In genomic region chr5:73268826-73269225, GRCh38 we compare ENCODE assay signal across 17 cellular contexts.
DNase-seq lines count a peak whose midpoint lies in the region; ATAC-seq, FAIRE-seq and TF ChIP-seq lines count a peak whose summit lies in the region.
"Had no signal": no experiment of that assay in that cellular context is flagged by ENCODE, and none has a peak within 500 bp of the region (broad histone marks: within the 10 kb centered on the region; RNA-seq: fewer than 3 reads in every experiment).

No MANE protein-coding gene starts in this region.

- no peak overlapping the region for H3K4me3 Mint-ChIP-seq in MCF 10A (ENCODE audit: unreplicated experiment)
- no peak overlapping the region for H3K4me3 Mint-ChIP-seq in astrocyte (ENCODE audit: unreplicated experiment)
- H3K4me3 Mint-ChIP-seq: CD14-positive monocyte; CD8-positive, alpha-beta memory T cell; GM23338 had no signal

- no peak overlapping the region for H3K27ac Mint-ChIP-seq in MCF 10A (ENCODE audit: low read depth, unreplicated experiment)
- no peak overlapping the region for H3K27ac Mint-ChIP-seq in astrocyte (ENCODE audit: unreplicated experiment)
- H3K27ac Mint-ChIP-seq: CD14-positive monocyte; CD8-positive, alpha-beta memory T cell; GM23338 had no signal

- H3K4me2 ChIP-seq in mammary epithelial cell (ENCODE audit: insufficient read depth, low read depth, low read length), result no peak overlapping the region
- H3K4me2 ChIP-seq in astrocyte (ENCODE audit: low read length), result no peak overlapping the region
- H3K4me2 ChIP-seq: GM23338 had no signal

- DNase-seq in mammary epithelial cell (peak; percentile 51), MCF 10A (ENCODE audit: unreplicated experiment) (no peak), astrocyte (ENCODE audit: low read depth) (no peak), lower lobe of right lung (no peak), NCI-H2107 treated with DMSO at 0.1 percent for 48 hours (lab: John Stamatoyannopoulos, UW; ENCODE audit: unreplicated experiment) (no peak), sigmoid colon (no peak), posterior vena cava (ENCODE audit: low spot score) (no peak)
- DNase-seq: Caco-2; CD8-positive, alpha-beta memory T cell; DND-41; GF-D8 had no signal

- H3K79me2 ChIP-seq in mammary epithelial cell (ENCODE audit: insufficient read depth, low read length) (no peaks in the 10 kb centered on the region), astrocyte (ENCODE audit: insufficient read depth, low read length) (no peaks in the 10 kb centered on the region)

- no TSS peak for BruUV-seq in mammary epithelial cell (replicated peaks; lab: Mats Ljungman, UMichigan)
- BruUV-seq in MCF 10A (replicated peaks; lab: Mats Ljungman, UMichigan), result no TSS peak

- peak; percentile 45 for FAIRE-seq in astrocyte (lab: Jason Lieb, UNC)
- FAIRE-seq: HepG2 had no signal

- H3K27ac ChIP-seq in mammary epithelial cell (ENCODE audit: insufficient read depth, low read depth, low read length) (no peak overlapping the region), astrocyte (ENCODE audit: low read depth, low read length) (no peak overlapping the region), lower lobe of right lung (no peak overlapping the region), sigmoid colon (no peak overlapping the region)
- H3K27ac ChIP-seq: 22Rv1 had no signal

- no peak overlapping the region for H3K9ac ChIP-seq in mammary epithelial cell (ENCODE audit: insufficient read depth, low read length)
- no peak overlapping the region for H3K9ac ChIP-seq in astrocyte (ENCODE audit: low read length)

- H3K36me3 Mint-ChIP-seq in MCF 10A (ENCODE audit: insufficient read depth, unreplicated experiment), result no peaks in the 10 kb centered on the region
- no peaks in the 10 kb centered on the region for H3K36me3 Mint-ChIP-seq in astrocyte (ENCODE audit: low read depth, unreplicated experiment)
- H3K36me3 Mint-ChIP-seq: CD14-positive monocyte; CD8-positive, alpha-beta memory T cell had no signal

- H3K27me3 Mint-ChIP-seq in MCF 10A (ENCODE audit: insufficient read depth, unreplicated experiment) (no peaks in the 10 kb centered on the region), astrocyte (ENCODE audit: low read depth, unreplicated experiment) (peaks cover 47% of the 10 kb centered on the region)

- intact Hi-C loops in mammary epithelial cell (cut with micrococcal nuclease) (no loop called here), MCF 10A (cut with micrococcal nuclease) (no loop called here), lower lobe of right lung (cut with DNase I) (no loop called here), sigmoid colon (cut with DNase I) (no loop called here), posterior vena cava (cut with DNase I) (no loop called here)

- no peaks in the 10 kb centered on the region for H3K36me3 ChIP-seq in mammary epithelial cell (ENCODE audit: insufficient read depth, low read length)
- H3K36me3 ChIP-seq in astrocyte (ENCODE audit: insufficient read depth, low read length), result no peaks in the 10 kb centered on the region
- no peaks in the 10 kb centered on the region for H3K36me3 ChIP-seq in lower lobe of right lung
- no peaks in the 10 kb centered on the region for H3K36me3 ChIP-seq in sigmoid colon
- H3K36me3 ChIP-seq: HAP-1 had no signal

- H3K9me3 ChIP-seq in mammary epithelial cell (replicated peaks; ENCODE audit: insufficient read depth, low read length) (no peaks in the 10 kb centered on the region), astrocyte (ENCODE audit: insufficient read depth, low read depth, low read length) (no peaks in the 10 kb centered on the region), lower lobe of right lung (no peaks in the 10 kb centered on the region), sigmoid colon (no peaks in the 10 kb centered on the region)
- H3K9me3 ChIP-seq: Caco-2, HAP-1 had no signal

- H3K4me1 ChIP-seq in mammary epithelial cell (ENCODE audit: insufficient read depth, low read length) (peaks cover 13% of the 10 kb centered on the region), astrocyte (ENCODE audit: insufficient read depth, low read length) (peaks cover 19% of the 10 kb centered on the region), lower lobe of right lung (no peaks in the 10 kb centered on the region), sigmoid colon (peaks cover 0 to 15% (median 8%) of the 10 kb centered on the region in 4 donors)

- peak; percentile 34 for ATAC-seq in esophagus mucosa
- no peak for ATAC-seq in lower lobe of right lung
- ATAC-seq: GM23338, HepG2 had no signal

- in situ Hi-C loops in mammary epithelial cell (cut with MboI; ENCODE audit: low sequenced_read_pairs in 2 of 2), result no loop called here

- H3K27me3 ChIP-seq in mammary epithelial cell (ENCODE audit: insufficient read depth, low read length) (no peaks in the 10 kb centered on the region), astrocyte (ENCODE audit: insufficient read depth, low read length) (peaks cover 4% of the 10 kb centered on the region), lower lobe of right lung (ENCODE audit: low read depth) (peaks cover 6% of the 10 kb centered on the region), sigmoid colon (peaks cover 0 to 4% (median 0%) of the 10 kb centered on the region in 3 donors)

- no peak for TF ChIP-seq CTCF in mammary epithelial cell (conservative IDR thresholded peaks at IDR 0.05 in 1 of 2, IDR thresholded peaks at IDR 0.05 in 1 of 2; ENCODE audit: extremely low read depth in 1 of 2, insufficient read depth in 1 of 2, low read depth in 1 of 2, low read length in 2 of 2)
- no peak for TF ChIP-seq CTCF in MCF 10A (IDR thresholded peaks at IDR 0.05; ENCODE audit: unreplicated experiment)
- TF ChIP-seq CTCF in astrocyte (IDR thresholded peaks at IDR 0.05; ENCODE audit: insufficient read depth, low read depth, low read length), result no peak
- TF ChIP-seq CTCF in lower lobe of right lung (IDR thresholded peaks at IDR 0.05), result no peak
- no peak for TF ChIP-seq CTCF in sigmoid colon (IDR thresholded peaks at IDR 0.05)

- H3K4me3 ChIP-seq in mammary epithelial cell (replicated peaks in 1 of 3; ENCODE audit: insufficient read depth in 1 of 3, low read depth in 2 of 3, low read length in 3 of 3) (no peak overlapping the region), astrocyte (ENCODE audit: insufficient read depth, low read depth, low read length) (no peak overlapping the region), lower lobe of right lung (no peak overlapping the region), sigmoid colon (no peak overlapping the region)
- H3K4me3 ChIP-seq: GM23338, HAP-1 had no signal

- WGBS in mammary epithelial cell (ENCODE audit: low coverage, missing lambda C conversion rate), result 82% methylated on average over 2 of the region's 2 CpGs
- WGBS in sigmoid colon, 2 donors, result 94 to 96% methylated on average over 2 of the region's 2 CpGs

- no peak for TF ChIP-seq POLR2A in sigmoid colon (IDR thresholded peaks at IDR 0.05)

- dilution Hi-C loops in mammary epithelial cell (cut with HindIII; ENCODE audit: low sequenced_read_pairs), result no loop called here

- TF ChIP-seq EP300 in sigmoid colon (IDR thresholded peaks at IDR 0.05), result no peak

- H4K20me1 ChIP-seq in mammary epithelial cell (ENCODE audit: insufficient read depth, low read length), result no peaks in the 10 kb centered on the region
- H4K20me1 ChIP-seq in astrocyte (ENCODE audit: insufficient read depth, low read length), result no peaks in the 10 kb centered on the region

- H2AFZ ChIP-seq in mammary epithelial cell (ENCODE audit: low read depth, low read length) (no peak overlapping the region), astrocyte (ENCODE audit: low read depth, low read length) (no peak overlapping the region)
- H2AFZ ChIP-seq: GM23338 had no signal

- POLR2A ChIA-PET in MCF 10A (lab: Yijun Ruan, JAX), result interaction anchor here (0.7 to 1.7 kb wide), 4 partner anchors 10 to 95 kb away, joined by 3 to 9 read pairs (median 4); no protein-coding TSS in a partner anchor

- H3K4me1 Mint-ChIP-seq in MCF 10A (ENCODE audit: insufficient read depth, unreplicated experiment) (peaks cover 27% of the 10 kb centered on the region), astrocyte (ENCODE audit: low read depth, unreplicated experiment) (no peaks in the 10 kb centered on the region)
- H3K4me1 Mint-ChIP-seq: CD14-positive monocyte; CD8-positive, alpha-beta memory T cell had no signal

- H3K9me3 Mint-ChIP-seq in MCF 10A (ENCODE audit: unreplicated experiment), result peaks cover 8% of the 10 kb centered on the region
- peaks cover 7% of the 10 kb centered on the region for H3K9me3 Mint-ChIP-seq in astrocyte (ENCODE audit: unreplicated experiment)
- H3K9me3 Mint-ChIP-seq: GM23338 had no signal

- CTCF ChIA-PET in mammary epithelial cell (lab: Charles Lee; ENCODE audit: low non-redundant PET) (interaction anchor here (0.9 kb wide), 1 partner anchor 52 kb away, joined by 4 read pairs; no protein-coding TSS in a partner anchor), MCF 10A (lab: Yijun Ruan, JAX) (interaction anchor here (1.0 kb wide), 1 partner anchor 53 kb away, joined by 5 read pairs; no protein-coding TSS in a partner anchor)
